In the genomic region with DNA sequence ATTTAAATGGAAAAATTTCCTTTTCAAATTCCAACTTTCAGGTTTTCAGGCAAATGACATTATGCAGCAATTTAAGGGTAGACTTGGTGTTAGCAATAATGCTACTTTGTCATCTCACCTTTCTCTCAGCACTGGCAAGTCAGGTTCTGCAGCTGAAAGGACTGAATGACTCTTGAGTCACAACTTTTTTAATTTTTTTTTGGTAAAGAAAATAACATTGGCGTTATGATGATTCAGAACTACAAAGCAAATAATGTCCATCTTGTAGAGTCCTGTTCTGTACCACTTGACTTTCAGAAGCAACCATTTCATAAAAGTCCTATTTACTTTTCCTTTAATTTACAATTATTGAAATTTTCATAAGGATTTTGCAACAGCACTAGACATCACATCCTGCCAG, we compare ENCODE assay signal across 20 cellular contexts.
"Had no signal": no experiment of that assay in that cellular context is flagged by ENCODE, and none has a peak within 500 bp of the region (broad histone marks: within the 10 kb centered on the region; RNA-seq: fewer than 3 reads in every experiment).

No MANE protein-coding gene starts in this region.

- H3K36me3 ChIP-seq: heart left ventricle, left ventricle myocardium inferior, prostate gland, spleen, tibial artery, upper lobe of left lung, vagina had no signal

- H2AFZ ChIP-seq: parathyroid adenoma had no signal

- H3K27me3 ChIP-seq: heart left ventricle, spleen, tibial artery, upper lobe of left lung, vagina had no signal

- DNase-seq: effector memory CD8-positive, alpha-beta T cell; heart left ventricle; hypothalamus; kidney glomerular epithelial cell; left ventricle myocardium inferior; mesendoderm; naive thymus-derived CD4-positive, alpha-beta T cell; nephron progenitor cell; retina; spleen; stimulated activated CD4-positive, alpha-beta T cell treated with anti-CD3 and anti-CD28 coated beads, Interleukin-15, amount 100 ng/mL, for 24 hours; stimulated activated CD4-positive, alpha-beta T cell treated with anti-CD3 and anti-CD28 coated beads, Interleukin-1b, Interleukin-23, amount 100 ng/mL, for 48 hours; stimulated activated CD4-positive, alpha-beta T cell treated with anti-CD3 and anti-CD28 coated beads, Interleukin-4, amount 100 ng/mL, for 24 hours; tibial artery; upper lobe of left lung had no signal

- H3K27ac ChIP-seq: heart left ventricle, left ventricle myocardium inferior, parathyroid adenoma, prostate gland, spleen, tibial artery, upper lobe of left lung, vagina had no signal

- ATAC-seq: effector memory CD8-positive, alpha-beta T cell; heart left ventricle; naive thymus-derived CD4-positive, alpha-beta T cell; sciatic nerve; stimulated activated memory B cell treated with anti-CD40 and anti-IgM and Interleukin-4, amounts not matched to agents 10 μg/mL and 1 μg/mL and 100 μg/mL, for 72 hours had no signal

- H3K79me2 ChIP-seq: parathyroid adenoma had no signal

- H3K4me3 ChIP-seq: heart left ventricle, left ventricle myocardium inferior, prostate gland, spleen, tibial artery, upper lobe of left lung, vagina had no signal

- H3K4me1 ChIP-seq: heart left ventricle, left ventricle myocardium inferior, parathyroid adenoma, prostate gland, spleen, tibial artery, vagina had no signal

- H3K9me3 ChIP-seq: prostate gland, tibial artery, upper lobe of left lung, vagina had no signal
